In the genomic region with DNA sequence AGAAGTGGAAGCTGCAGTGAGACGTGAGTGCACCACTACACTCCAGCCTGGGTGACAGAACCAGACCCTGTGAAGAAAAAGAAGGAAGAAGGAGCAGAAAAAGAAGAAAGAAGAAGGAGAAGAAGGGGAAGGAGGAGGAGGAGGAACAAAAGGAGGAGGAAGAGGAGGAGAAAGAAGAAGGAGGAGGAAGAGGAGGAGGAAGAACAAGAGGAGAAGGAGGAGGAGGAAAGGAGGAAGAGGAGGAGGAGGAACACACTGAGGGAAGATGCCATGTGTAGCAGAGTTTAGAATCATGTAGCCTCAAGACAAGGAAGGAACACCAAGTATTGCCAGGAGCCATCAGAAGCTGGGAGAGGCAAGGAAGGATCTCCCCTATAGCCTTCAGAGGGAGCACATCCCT, we compare ENCODE assay signal across 1 cellular context.
TF ChIP-seq lines count a peak whose summit lies in the region.

No MANE protein-coding gene starts in this region.

TF ChIP-seq in H1, 55 proteins besides CTCF, POLR2A, EP300 and RAD21 (continued from another document):
- TF ChIP-seq, protein P1, sequence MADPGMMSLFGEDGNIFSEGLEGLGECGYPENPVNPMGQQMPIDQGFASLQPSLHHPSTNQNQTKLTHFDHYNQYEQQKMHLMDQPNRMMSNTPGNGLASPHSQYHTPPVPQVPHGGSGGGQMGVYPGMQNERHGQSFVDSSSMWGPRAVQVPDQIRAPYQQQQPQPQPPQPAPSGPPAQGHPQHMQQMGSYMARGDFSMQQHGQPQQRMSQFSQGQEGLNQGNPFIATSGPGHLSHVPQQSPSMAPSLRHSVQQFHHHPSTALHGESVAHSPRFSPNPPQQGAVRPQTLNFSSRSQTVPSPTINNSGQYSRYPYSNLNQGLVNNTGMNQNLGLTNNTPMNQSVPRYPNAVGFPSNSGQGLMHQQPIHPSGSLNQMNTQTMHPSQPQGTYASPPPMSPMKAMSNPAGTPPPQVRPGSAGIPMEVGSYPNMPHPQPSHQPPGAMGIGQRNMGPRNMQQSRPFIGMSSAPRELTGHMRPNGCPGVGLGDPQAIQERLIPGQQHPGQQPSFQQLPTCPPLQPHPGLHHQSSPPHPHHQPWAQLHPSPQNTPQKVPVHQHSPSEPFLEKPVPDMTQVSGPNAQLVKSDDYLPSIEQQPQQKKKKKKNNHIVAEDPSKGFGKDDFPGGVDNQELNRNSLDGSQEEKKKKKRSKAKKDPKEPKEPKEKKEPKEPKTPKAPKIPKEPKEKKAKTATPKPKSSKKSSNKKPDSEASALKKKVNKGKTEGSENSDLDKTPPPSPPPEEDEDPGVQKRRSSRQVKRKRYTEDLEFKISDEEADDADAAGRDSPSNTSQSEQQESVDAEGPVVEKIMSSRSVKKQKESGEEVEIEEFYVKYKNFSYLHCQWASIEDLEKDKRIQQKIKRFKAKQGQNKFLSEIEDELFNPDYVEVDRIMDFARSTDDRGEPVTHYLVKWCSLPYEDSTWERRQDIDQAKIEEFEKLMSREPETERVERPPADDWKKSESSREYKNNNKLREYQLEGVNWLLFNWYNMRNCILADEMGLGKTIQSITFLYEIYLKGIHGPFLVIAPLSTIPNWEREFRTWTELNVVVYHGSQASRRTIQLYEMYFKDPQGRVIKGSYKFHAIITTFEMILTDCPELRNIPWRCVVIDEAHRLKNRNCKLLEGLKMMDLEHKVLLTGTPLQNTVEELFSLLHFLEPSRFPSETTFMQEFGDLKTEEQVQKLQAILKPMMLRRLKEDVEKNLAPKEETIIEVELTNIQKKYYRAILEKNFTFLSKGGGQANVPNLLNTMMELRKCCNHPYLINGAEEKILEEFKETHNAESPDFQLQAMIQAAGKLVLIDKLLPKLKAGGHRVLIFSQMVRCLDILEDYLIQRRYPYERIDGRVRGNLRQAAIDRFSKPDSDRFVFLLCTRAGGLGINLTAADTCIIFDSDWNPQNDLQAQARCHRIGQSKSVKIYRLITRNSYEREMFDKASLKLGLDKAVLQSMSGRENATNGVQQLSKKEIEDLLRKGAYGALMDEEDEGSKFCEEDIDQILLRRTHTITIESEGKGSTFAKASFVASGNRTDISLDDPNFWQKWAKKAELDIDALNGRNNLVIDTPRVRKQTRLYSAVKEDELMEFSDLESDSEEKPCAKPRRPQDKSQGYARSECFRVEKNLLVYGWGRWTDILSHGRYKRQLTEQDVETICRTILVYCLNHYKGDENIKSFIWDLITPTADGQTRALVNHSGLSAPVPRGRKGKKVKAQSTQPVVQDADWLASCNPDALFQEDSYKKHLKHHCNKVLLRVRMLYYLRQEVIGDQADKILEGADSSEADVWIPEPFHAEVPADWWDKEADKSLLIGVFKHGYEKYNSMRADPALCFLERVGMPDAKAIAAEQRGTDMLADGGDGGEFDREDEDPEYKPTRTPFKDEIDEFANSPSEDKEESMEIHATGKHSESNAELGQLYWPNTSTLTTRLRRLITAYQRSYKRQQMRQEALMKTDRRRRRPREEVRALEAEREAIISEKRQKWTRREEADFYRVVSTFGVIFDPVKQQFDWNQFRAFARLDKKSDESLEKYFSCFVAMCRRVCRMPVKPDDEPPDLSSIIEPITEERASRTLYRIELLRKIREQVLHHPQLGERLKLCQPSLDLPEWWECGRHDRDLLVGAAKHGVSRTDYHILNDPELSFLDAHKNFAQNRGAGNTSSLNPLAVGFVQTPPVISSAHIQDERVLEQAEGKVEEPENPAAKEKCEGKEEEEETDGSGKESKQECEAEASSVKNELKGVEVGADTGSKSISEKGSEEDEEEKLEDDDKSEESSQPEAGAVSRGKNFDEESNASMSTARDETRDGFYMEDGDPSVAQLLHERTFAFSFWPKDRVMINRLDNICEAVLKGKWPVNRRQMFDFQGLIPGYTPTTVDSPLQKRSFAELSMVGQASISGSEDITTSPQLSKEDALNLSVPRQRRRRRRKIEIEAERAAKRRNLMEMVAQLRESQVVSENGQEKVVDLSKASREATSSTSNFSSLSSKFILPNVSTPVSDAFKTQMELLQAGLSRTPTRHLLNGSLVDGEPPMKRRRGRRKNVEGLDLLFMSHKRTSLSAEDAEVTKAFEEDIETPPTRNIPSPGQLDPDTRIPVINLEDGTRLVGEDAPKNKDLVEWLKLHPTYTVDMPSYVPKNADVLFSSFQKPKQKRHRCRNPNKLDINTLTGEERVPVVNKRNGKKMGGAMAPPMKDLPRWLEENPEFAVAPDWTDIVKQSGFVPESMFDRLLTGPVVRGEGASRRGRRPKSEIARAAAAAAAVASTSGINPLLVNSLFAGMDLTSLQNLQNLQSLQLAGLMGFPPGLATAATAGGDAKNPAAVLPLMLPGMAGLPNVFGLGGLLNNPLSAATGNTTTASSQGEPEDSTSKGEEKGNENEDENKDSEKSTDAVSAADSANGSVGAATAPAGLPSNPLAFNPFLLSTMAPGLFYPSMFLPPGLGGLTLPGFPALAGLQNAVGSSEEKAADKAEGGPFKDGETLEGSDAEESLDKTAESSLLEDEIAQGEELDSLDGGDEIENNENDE (IDR thresholded peaks at IDR 0.05; ENCODE audit: insufficient replicate concordance, low read length): no peak
- no peak for TF ChIP-seq TCF12 (IDR thresholded peaks at IDR 0.05; ENCODE audit: low read depth, low read length)
- TF ChIP-seq SIN3A (conservative IDR thresholded peaks at IDR 0.05 in 1 of 2, IDR thresholded peaks at IDR 0.05 in 1 of 2; ENCODE audit: low read depth in 1 of 2, low read length in 2 of 2): no peak
- TF ChIP-seq EGR1 (IDR thresholded peaks at IDR 0.05; ENCODE audit: borderline replicate concordance, low read depth, low read length): no peak
